15 cellular contexts compared by ENCODE assay signal in genomic region chr12:96164951-96165858, GRCh38. TPM values are rescaled to one million over a fixed set of nuclear protein-coding genes. Genes with fewer than 3 reads are reported as not detected.
DNase-seq lines count a peak whose midpoint lies in the region; ATAC-seq, FAIRE-seq and TF ChIP-seq lines count a peak whose summit lies in the region.
"Had no signal": no experiment of that assay in that cellular context is flagged by ENCODE, and none has a peak within 500 bp of the region (broad histone marks: within the 10 kb centered on the region; RNA-seq: fewer than 3 reads in every experiment).

No MANE protein-coding gene starts in this region.

- H3K27ac ChIP-seq in kidney (ENCODE audit: low read depth in 2 of 2, low read length in 2 of 2): peak overlapping the region; percentile 18 to 58
- peak overlapping the region; percentile 28 to 61 (median 50) for H3K27ac ChIP-seq in gastrocnemius medialis
- H3K27ac ChIP-seq in naive thymus-derived CD4-positive, alpha-beta T cell (ENCODE audit: low read depth, low read length): no peak overlapping the region
- H3K27ac ChIP-seq: ovary had no signal

- H3K27me3 Mint-ChIP-seq in naive thymus-derived CD4-positive, alpha-beta T cell: no peaks in the 10 kb centered on the region

- intact Hi-C loops in kidney (cut with DNase I) (no loop called here), gastrocnemius medialis (cut with DNase I; ENCODE audit: low total_unique reads) (no loop called here)
- intact Hi-C loops in naive thymus-derived CD4-positive, alpha-beta T cell (cut with micrococcal nuclease): no loop called here

- POLR2A ChIA-PET in naive thymus-derived CD4-positive, alpha-beta T cell (lab: Charles Lee): interaction anchor here (1.0 kb wide), 1 partner anchor 17 kb away, joined by 4 read pairs; no protein-coding TSS in a partner anchor

- H3K4me1 ChIP-seq in kidney (ENCODE audit: control insufficient read depth in 1 of 2, insufficient read depth in 1 of 2, low read depth in 1 of 2, low read length in 2 of 2) (no peaks in the 10 kb centered on the region), gastrocnemius medialis (no peaks in the 10 kb centered on the region)
- H3K4me1 ChIP-seq in naive thymus-derived CD4-positive, alpha-beta T cell (ENCODE audit: control insufficient read depth in 2 of 2, insufficient read depth in 2 of 2, low read length in 2 of 2): no peaks in the 10 kb centered on the region

- peaks cover 0 to 5% (median 0%) of the 10 kb centered on the region in 11 donors for H3K9me3 Mint-ChIP-seq in naive thymus-derived CD4-positive, alpha-beta T cell
- H3K9me3 Mint-ChIP-seq: T-helper 1 cell treated with Interleukin-12 subunit alpha and Interleukin-12 subunit beta and Interleukin-4 antibody, amounts not matched to agents 30 μg/mL and 1 μg/mL, for 36 hours had no signal

- ATAC-seq in gastrocnemius medialis (peak; percentile 33 to 52), HG03196 (IDR thresholded peaks at IDR 0.05; ENCODE audit: unreplicated experiment) (no peak)
- no peak for ATAC-seq in naive thymus-derived CD4-positive, alpha-beta T cell
- ATAC-seq: mucosa of descending colon had no signal

- CTCF ChIA-PET in naive thymus-derived CD4-positive, alpha-beta T cell (lab: Charles Lee): interaction anchor here (0.6 kb wide), 1 partner anchor 14 kb away, joined by 3 read pairs; no protein-coding TSS in a partner anchor

- no peak for FAIRE-seq in kidney (lab: Jason Lieb, UNC)

- in situ Hi-C loops in gastrocnemius medialis (cut with MboI; ENCODE audit: low sequenced_read_pairs in 4 of 4): no loop called here

- H3K36me3 ChIP-seq in kidney (ENCODE audit: control insufficient read depth in 1 of 2, insufficient read depth in 2 of 2, low read length in 2 of 2) (no peaks in the 10 kb centered on the region), gastrocnemius medialis (no peaks in the 10 kb centered on the region)
- no peaks in the 10 kb centered on the region for H3K36me3 ChIP-seq in naive thymus-derived CD4-positive, alpha-beta T cell (ENCODE audit: control insufficient read depth in 2 of 3, insufficient read depth in 3 of 3, low read length in 3 of 3)
- H3K36me3 ChIP-seq: MG63, ovary had no signal

- H3K27ac Mint-ChIP-seq in naive thymus-derived CD4-positive, alpha-beta T cell: no peak overlapping the region
- H3K27ac Mint-ChIP-seq: T-helper 1 cell treated with Interleukin-12 subunit alpha and Interleukin-12 subunit beta and Interleukin-4 antibody, amounts not matched to agents 30 μg/mL and 1 μg/mL, for 36 hours had no signal

- peak; percentile 49 for DNase-seq in NCI-H146 (lab: John Stamatoyannopoulos, UW)
- DNase-seq in dermis microvascular lymphatic vessel endothelial cell (ENCODE audit: low read depth in 2 of 2): peak; percentile 98
- no peak for DNase-seq in kidney
- no peak for DNase-seq in gastrocnemius medialis
- DNase-seq in naive thymus-derived CD4-positive, alpha-beta T cell: no peak
- no peak for DNase-seq in GDM1 (lab: John Stamatoyannopoulos, UW)
- no peak for DNase-seq in HK-2 (ENCODE audit: unreplicated experiment)
- DNase-seq: effector CD8-positive, alpha-beta T cell; MG63; mucosa of descending colon; NCI-H2029; NCI-H748 treated with DMSO at 0.1 percent for 48 hours had no signal

- H3K4me3 ChIP-seq in kidney (ENCODE audit: low read length in 2 of 2): no peak overlapping the region
- no peak overlapping the region for H3K4me3 ChIP-seq in gastrocnemius medialis
- H3K4me3 ChIP-seq in naive thymus-derived CD4-positive, alpha-beta T cell (ENCODE audit: low read length): no peak overlapping the region
- H3K4me3 ChIP-seq: MG63, mucosa of descending colon, ovary had no signal

- H3K9me3 ChIP-seq in kidney (ENCODE audit: control insufficient read depth in 1 of 2, low read length in 2 of 2) (no peaks in the 10 kb centered on the region), gastrocnemius medialis (no peaks in the 10 kb centered on the region)
- no peaks in the 10 kb centered on the region for H3K9me3 ChIP-seq in naive thymus-derived CD4-positive, alpha-beta T cell (ENCODE audit: control insufficient read depth in 2 of 3, low read length in 3 of 3)
- H3K9me3 ChIP-seq: MG63, mucosa of descending colon, ovary had no signal

- H3K4me1 Mint-ChIP-seq in naive thymus-derived CD4-positive, alpha-beta T cell: peaks cover 0 to 3% (median 0%) of the 10 kb centered on the region in 7 donors

- no peak for TF ChIP-seq POLR2A in gastrocnemius medialis (IDR thresholded peaks at IDR 0.05)

- H3K27me3 ChIP-seq in gastrocnemius medialis: no peaks in the 10 kb centered on the region
- no peaks in the 10 kb centered on the region for H3K27me3 ChIP-seq in naive thymus-derived CD4-positive, alpha-beta T cell (ENCODE audit: control insufficient read depth in 2 of 2, insufficient read depth in 2 of 2, low read length in 2 of 2)
- H3K27me3 ChIP-seq: MG63, ovary had no signal

- peaks cover 0 to 3% (median 0%) of the 10 kb centered on the region in 5 donors for H3K36me3 Mint-ChIP-seq in naive thymus-derived CD4-positive, alpha-beta T cell

- no peak overlapping the region for H3K4me3 Mint-ChIP-seq in naive thymus-derived CD4-positive, alpha-beta T cell
- H3K4me3 Mint-ChIP-seq: T-helper 1 cell treated with Interleukin-12 subunit alpha and Interleukin-12 subunit beta and Interleukin-4 antibody, amounts not matched to agents 30 μg/mL and 1 μg/mL, for 36 hours had no signal

- no peak for TF ChIP-seq CTCF in kidney (IDR thresholded peaks at IDR 0.05; ENCODE audit: borderline replicate concordance, extremely low read depth, insufficient read depth)
- TF ChIP-seq CTCF in gastrocnemius medialis (IDR thresholded peaks at IDR 0.05 in 4 of 5, conservative IDR thresholded peaks at IDR 0.05 in 1 of 5): no peak

- H3K9ac ChIP-seq in kidney (ENCODE audit: low read length in 2 of 2): no peak overlapping the region

RNA-seq across cellular contexts. Expression of gene ELK3, which starts 29.0 kb away (rescaled TPM):
- total RNA-seq in dermis microvascular lymphatic vessel endothelial cell (50.2 and 67.6 TPM in 2 replicates), kidney (59.5 TPM), gastrocnemius medialis (1 to 10 TPM; 3.7 to 6.6 (median 4.9) TPM)
- polyA plus RNA-seq in kidney (ENCODE audit: insufficient read depth, low read depth, low replicate concordance): 10.5 TPM
- 10 to 100 TPM; 24.9 to 52.3 (median 34.7) TPM for total RNA-seq in naive thymus-derived CD4-positive, alpha-beta T cell
- 10 to 100 TPM; 16.8 to 22.1 TPM for polyA plus RNA-seq in naive thymus-derived CD4-positive, alpha-beta T cell

Comparison
In these comparisons a context has a peak if more than half of its experiments do, and no peak if none do; other contexts are left out.
1. DNase-seq: peak in NCI-H146 (single experiment) and dermis microvascular lymphatic vessel endothelial cell (2 of 2); none in kidney (single experiment), gastrocnemius medialis (0 of 2), naive thymus-derived CD4-positive, alpha-beta T cell (0 of 9), GDM1 (single experiment) and HK-2 (single experiment).
2. ATAC-seq: peak in gastrocnemius medialis (2 of 2); none in naive thymus-derived CD4-positive, alpha-beta T cell (single experiment) and HG03196 (single experiment).